21 cellular contexts compared by ENCODE assay signal in the genomic region with DNA sequence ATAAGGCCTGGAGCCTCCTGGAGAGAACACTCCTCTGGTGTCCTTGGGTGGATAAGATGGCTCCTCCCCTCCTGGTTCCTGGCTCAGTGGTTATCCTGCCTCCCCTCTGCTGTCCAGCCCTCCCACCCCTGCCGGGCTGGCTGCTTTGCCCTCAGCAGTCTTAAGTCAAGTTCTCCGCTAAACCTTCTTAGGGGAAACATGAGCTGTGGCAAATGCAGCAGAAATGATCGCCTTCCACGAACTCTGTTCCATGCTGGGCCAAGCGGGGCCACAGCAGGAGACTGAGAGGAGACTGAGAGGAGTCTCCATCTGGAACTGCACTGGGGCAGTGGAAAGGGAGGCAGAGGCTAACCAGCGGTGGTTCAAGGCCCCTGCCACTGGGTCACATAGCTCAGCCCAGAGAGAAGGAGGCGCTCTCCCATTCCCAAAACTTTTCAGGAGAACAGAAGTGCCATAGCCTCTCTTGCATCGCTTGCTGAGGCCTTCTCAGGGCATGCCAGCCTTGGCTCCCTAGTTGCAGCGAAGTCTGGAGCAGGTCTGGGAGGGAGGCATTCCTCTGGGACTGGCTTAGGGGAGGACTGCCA. TPM values are rescaled to one million over a fixed set of nuclear protein-coding genes. Genes with fewer than 3 reads are reported as not detected.
DNase-seq lines count a peak whose midpoint lies in the region; ATAC-seq and TF ChIP-seq lines count a peak whose summit lies in the region.
"Had no signal": no experiment of that assay in that cellular context is flagged by ENCODE, and none has a peak within 500 bp of the region (broad histone marks: within the 10 kb centered on the region; RNA-seq: fewer than 3 reads in every experiment).

No MANE protein-coding gene starts in this region.

- H3K36me3 Mint-ChIP-seq in chondrocyte (ENCODE audit: low read depth) (no peaks in the 10 kb centered on the region), nephron (ENCODE audit: low read depth) (no peaks in the 10 kb centered on the region), mesothelial cell of epicardium (no peaks in the 10 kb centered on the region)

- H3K9me3 Mint-ChIP-seq in chondrocyte (ENCODE audit: low read depth) (no peaks in the 10 kb centered on the region), nephron (peaks cover 8% of the 10 kb centered on the region), mesothelial cell of epicardium (peaks cover 8% of the 10 kb centered on the region)
- H3K9me3 Mint-ChIP-seq: activated T-helper 1 cell treated with anti-CD3 and anti-CD28 coated beads, Interleukin-12 subunit alpha, Interleukin-12 subunit beta, Interleukin-2, Interleukin-4 antibody, amounts not matched to agents 30 ng/mL and 10 ng/mL and 1 ng/mL, durations not matched to agents 14 hours and 24 hours and 36 hours; stimulated activated naive CD8-positive, alpha-beta T cell treated with anti-CD3 and anti-CD28 coated beads, Interleukin-15, amount 100 ng/mL, for 72 hours had no signal

- H3K4me1 Mint-ChIP-seq in chondrocyte (ENCODE audit: low read depth) (peaks cover 39% of the 10 kb centered on the region), nephron (peaks cover 48% of the 10 kb centered on the region), mesothelial cell of epicardium (peaks cover 23% of the 10 kb centered on the region)

- TF ChIP-seq CTCF in PC-3 (conservative IDR thresholded peaks at IDR 0.05; ENCODE audit: low read depth, low read length) (no peak), chondrocyte (IDR thresholded peaks at IDR 0.05) (no peak), nephron (IDR thresholded peaks at IDR 0.05; ENCODE audit: unreplicated experiment in 3 of 3) (no peak), mesothelial cell of epicardium (IDR thresholded peaks at IDR 0.05; ENCODE audit: unreplicated experiment) (no peak), upper lobe of right lung (IDR thresholded peaks at IDR 0.05) (no peak)

- H3K27me3 ChIP-seq in PC-3 (ENCODE audit: low read length) (no peaks in the 10 kb centered on the region), upper lobe of right lung (no peaks in the 10 kb centered on the region)

- intact Hi-C loops in PC-3 (cut with micrococcal nuclease) = no loop called here
- intact Hi-C loops in upper lobe of right lung (cut with DNase I) = loop anchor here (5.0 kb wide), 1 partner anchor 58 kb away; no protein-coding TSS in a partner anchor

- no peaks in the 10 kb centered on the region for H3K79me2 ChIP-seq in PC-3 (ENCODE audit: low read length)

- no peak overlapping the region for H3K27ac ChIP-seq in PC-3 (ENCODE audit: low read length)
- no peak overlapping the region for H3K27ac ChIP-seq in upper lobe of right lung
- H3K27ac ChIP-seq: GM23248 had no signal

- H3K9me2 ChIP-seq in PC-3 (replicated peaks; ENCODE audit: low read length) = no peaks in the 10 kb centered on the region

- POLR2A ChIA-PET in PC-3 (lab: Charles Lee; ENCODE audit: unreplicated experiment) = no interaction called here

- H3K4me1 ChIP-seq in PC-3 (ENCODE audit: insufficient read depth, low read length) (no peaks in the 10 kb centered on the region), upper lobe of right lung (peaks cover 5% of the 10 kb centered on the region)

- H3K27me3 Mint-ChIP-seq in chondrocyte (ENCODE audit: low read depth) = no peaks in the 10 kb centered on the region
- H3K27me3 Mint-ChIP-seq in nephron (ENCODE audit: low read depth) = peaks cover 12% of the 10 kb centered on the region
- no peaks in the 10 kb centered on the region for H3K27me3 Mint-ChIP-seq in mesothelial cell of epicardium (ENCODE audit: low read depth)
- H3K27me3 Mint-ChIP-seq: stimulated activated naive CD8-positive, alpha-beta T cell treated with anti-CD3 and anti-CD28 coated beads, Interleukin-15, amount 100 ng/mL, for 72 hours had no signal

- no peak overlapping the region for H3K4me3 Mint-ChIP-seq in chondrocyte (ENCODE audit: unreplicated experiment)
- peak overlapping the region in 1 of 3 experiments; percentile 38 for H3K4me3 Mint-ChIP-seq in nephron
- no peak overlapping the region for H3K4me3 Mint-ChIP-seq in mesothelial cell of epicardium
- H3K4me3 Mint-ChIP-seq: activated T-helper 1 cell treated with anti-CD3 and anti-CD28 coated beads, Interleukin-12 subunit alpha, Interleukin-12 subunit beta, Interleukin-2, Interleukin-4 antibody, amounts not matched to agents 30 ng/mL and 10 ng/mL and 1 ng/mL, durations not matched to agents 14 hours and 24 hours and 36 hours; stimulated activated naive CD8-positive, alpha-beta T cell treated with anti-CD3 and anti-CD28 coated beads, Interleukin-15, amount 100 ng/mL, for 72 hours had no signal

- no peak overlapping the region for H3K9ac ChIP-seq in PC-3 (ENCODE audit: low read length)
- H3K9ac ChIP-seq: GM23248 had no signal

- H3K36me3 ChIP-seq in PC-3 (ENCODE audit: low read depth, low read length) (peaks cover 9% of the 10 kb centered on the region; the same call in 1 of the 2 replicates), upper lobe of right lung (no peaks in the 10 kb centered on the region)

- H3K4me3 ChIP-seq in PC-3 (ENCODE audit: low read length) (no peak overlapping the region), upper lobe of right lung (no peak overlapping the region)
- H3K4me3 ChIP-seq: GM23248 had no signal

- H3K27ac Mint-ChIP-seq in chondrocyte (ENCODE audit: unreplicated experiment) (peak overlapping the region; percentile 59), nephron (peak overlapping the region; percentile 92 to 93 (median 92)), mesothelial cell of epicardium (no peak overlapping the region)

- no peaks in the 10 kb centered on the region for H3K9me3 ChIP-seq in PC-3 (ENCODE audit: low read length)
- H3K9me3 ChIP-seq in upper lobe of right lung = no peaks in the 10 kb centered on the region

- H3K4me2 ChIP-seq in PC-3 (ENCODE audit: low read length) = no peak overlapping the region

- CTCF ChIA-PET in PC-3 (lab: Charles Lee) = no interaction called here

- no peaks in the 10 kb centered on the region for H4K20me1 ChIP-seq in PC-3 (ENCODE audit: low read length)

- peak; percentile 54 for DNase-seq in ELF-1 (ENCODE audit: low read depth, low spot score)
- DNase-seq in PC-3 = peak; percentile 26
- DNase-seq in chondrocyte (ENCODE audit: low spot score) = no peak
- no peak for DNase-seq in NCI-H2081 treated with DMSO at 0.1 percent for 48 hours (lab: John Stamatoyannopoulos, UW)
- no peak for DNase-seq in mesothelial cell of epicardium (ENCODE audit: low spot score in 2 of 2, unreplicated experiment in 2 of 2)
- no peak for DNase-seq in upper lobe of right lung
- DNase-seq: activated CD4-positive, alpha-beta T cell treated with anti-CD3 and anti-CD28 coated beads, Interleukin-2, amount 50 U/mL, for 1 hour; cerebellar nuclear complex; GM23248; left ventricle myocardium superior; NCI-H146; stimulated activated naive CD8-positive, alpha-beta T cell treated with anti-CD3 and anti-CD28 coated beads, Interleukin-15, amount 100 ng/mL, for 72 hours had no signal

- no peak overlapping the region for H2AFZ ChIP-seq in PC-3 (ENCODE audit: low read length)
- H2AFZ ChIP-seq: GM23248 had no signal

- H3F3A ChIP-seq in PC-3 (ENCODE audit: low read length, unreplicated experiment) = no peaks in the 10 kb centered on the region

- no TSS peak for BruUV-seq in PC-3 (replicated peaks; lab: Mats Ljungman, UMichigan)

- no peak for ATAC-seq in PC-3
- ATAC-seq in HG02588 (IDR thresholded peaks at IDR 0.05; ENCODE audit: unreplicated experiment) = no peak
- no peak for ATAC-seq in upper lobe of right lung
- ATAC-seq: left ventricle myocardium superior; stimulated activated naive CD8-positive, alpha-beta T cell treated with anti-CD3 and anti-CD28 coated beads, Interleukin-15, amount 100 ng/mL, for 72 hours had no signal

RNA-seq across cellular contexts. Expression of a gene that starts 26.9 kb away (rescaled TPM):
- 127 and 128 TPM in 2 replicates for total RNA-seq in PC-3 (2014; rRNA removed)
- total RNA-seq in chondrocyte = 0.39 TPM in 1 of 3 replicates, not detected in the others
- total RNA-seq in mesothelial cell of epicardium = 0.07 TPM in 1 of 3 replicates, not detected in the others
- 0.78 TPM for total RNA-seq in upper lobe of right lung
- total RNA-seq: frontal cortex, G401, GM23248, left ventricle myocardium superior, M059J, myocyte, pulmonary artery endothelial cell, SK-MEL-5 had no signal

RNA-seq across cellular contexts. Expression of a gene that starts 31.3 kb away (rescaled TPM):
- total RNA-seq in PC-3 (2014; rRNA removed) (164 and 297 TPM in 2 replicates), chondrocyte (351 to 496 TPM (median 486 TPM) in 3 replicates), mesothelial cell of epicardium (106 to 111 TPM (median 108 TPM) in 3 replicates), upper lobe of right lung (381 TPM)

RNA-seq across cellular contexts. Expression of a gene that starts 56.8 kb away (rescaled TPM):
- total RNA-seq in PC-3 (2014; rRNA removed) (97.1 and 104 TPM in 2 replicates), chondrocyte (24.6 to 28.2 TPM (median 27.8 TPM) in 3 replicates), mesothelial cell of epicardium (79.4 to 91.0 TPM (median 85.3 TPM) in 3 replicates), upper lobe of right lung (3.3 TPM)

Comparison
In these comparisons a context has a peak if more than half of its experiments do, and no peak if none do; other contexts are left out.
1. DNase-seq: peak in ELF-1 (single experiment) and PC-3 (single experiment); none in chondrocyte (single experiment), NCI-H2081 treated with DMSO at 0.1 percent for 48 hours (single experiment), mesothelial cell of epicardium (0 of 2) and upper lobe of right lung (single experiment).
2. RNA of a gene that starts 26.9 kb away (total RNA-seq): 127 to 128 TPM in PC-3; 0.78 TPM in upper lobe of right lung (single experiment), 0.39 TPM in chondrocyte and 0.07 TPM in mesothelial cell of epicardium; every median in the first group is over 10 times any median in the second.